In the genomic region with DNA sequence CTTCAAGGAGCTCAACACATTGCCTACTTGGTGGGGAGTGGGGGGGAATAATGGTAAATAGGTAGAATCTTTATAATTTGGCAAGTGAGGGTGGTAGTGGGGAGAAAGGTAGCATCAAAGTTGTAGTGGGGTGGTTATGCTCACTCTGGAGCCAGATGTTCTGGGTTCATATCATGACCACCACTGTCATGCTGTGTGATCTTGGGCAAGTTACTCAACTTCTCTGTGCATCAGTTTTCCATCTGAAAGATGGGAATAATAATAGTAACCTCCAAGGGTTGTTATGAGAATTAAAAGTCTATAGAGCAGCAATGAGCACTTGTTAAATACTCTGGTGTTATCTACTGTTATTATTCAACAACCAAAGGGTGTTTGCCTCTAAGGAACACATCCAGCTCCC, we compare ENCODE assay signal across 2 cellular contexts.
A peak's percentile ranks its signal among the peaks of the same experiment; 100 is the strongest.
TF ChIP-seq lines count a peak whose summit lies in the region.

No MANE protein-coding gene starts in this region.

TF ChIP-seq in GM12878, 131 proteins besides CTCF, POLR2A, EP300 and RAD21:
- no peak for TF ChIP-seq RUNX3 (IDR thresholded peaks at IDR 0.05; ENCODE audit: low read length)
- peak; percentile 86 for TF ChIP-seq SMARCA5 (IDR thresholded peaks at IDR 0.05)
- TF ChIP-seq POU2F2 (IDR thresholded peaks at IDR 0.05; ENCODE audit: borderline replicate concordance, low read depth, low read length), result no peak
- 0 out of 2 replicates have a peak, but pooled peaks have one; percentile 61 for TF ChIP-seq ZNF217 (IDR thresholded peaks at IDR 0.05)
TF ChIP-seq in GM12878: peak in this region for 2.

TF ChIP-seq in liver, 16 proteins besides CTCF, POLR2A, EP300 and RAD21:
- no peak for TF ChIP-seq RXRA (IDR thresholded peaks at IDR 0.05)
- TF ChIP-seq FOXA1 (IDR thresholded peaks at IDR 0.05), result no peak
- TF ChIP-seq HNF4A (conservative IDR thresholded peaks at IDR 0.05), result no peak
- no peak for TF ChIP-seq GABPA (IDR thresholded peaks at IDR 0.05 in 1 of 2, conservative IDR thresholded peaks at IDR 0.05 in 1 of 2)
- no peak for TF ChIP-seq NR2F2 (IDR thresholded peaks at IDR 0.05)
- no peak for TF ChIP-seq REST (IDR thresholded peaks at IDR 0.05)
- no peak for TF ChIP-seq FOXA2 (IDR thresholded peaks at IDR 0.05)
- TF ChIP-seq ATF3 (IDR thresholded peaks at IDR 0.05), result no peak
- TF ChIP-seq TAF1 (conservative IDR thresholded peaks at IDR 0.05), result no peak
- TF ChIP-seq HNF4G (IDR thresholded peaks at IDR 0.05), result no peak
